8 cellular contexts compared by ENCODE assay signal in genomic region chr17:39208893-39209292, GRCh38. TPM values are rescaled to one million over a fixed set of nuclear protein-coding genes. Genes with fewer than 3 reads are reported as not detected.
DNase-seq lines count a peak whose midpoint lies in the region; ATAC-seq and TF ChIP-seq lines count a peak whose summit lies in the region.

No MANE protein-coding gene starts in this region.

- peak; percentile 12 for DNase-seq in NCI-H82 treated with DMSO at 0.1 percent for 48 hours (lab: John Stamatoyannopoulos, UW; ENCODE audit: unreplicated experiment)
- DNase-seq in right atrium auricular region (ENCODE audit: low spot score), result no peak
- DNase-seq in superior temporal gyrus (ENCODE audit: extremely low spot score), result no peak
- DNase-seq in activated gamma-delta T cell treated with Interleukin-2 at 50 U/mL for 16 hours, result no peak
- DNase-seq in activated T-cell treated with anti-CD3 and anti-CD28 coated beads for 4 hours, result no peak
- DNase-seq in activated CD4-positive, alpha-beta T cell treated with anti-CD3 and anti-CD28 coated beads for 4 hours, result no peak

- H3K9me2 ChIP-seq in DOHH2 (replicated peaks; ENCODE audit: control insufficient read depth, low read length), result no peaks in the 10 kb centered on the region

- H3K4me2 ChIP-seq in DOHH2 (ENCODE audit: low read length), result peak overlapping the region; percentile 86

- H3K4me3 ChIP-seq in DOHH2 (ENCODE audit: low read length) (peak overlapping the region; percentile 73), right atrium auricular region (no peak overlapping the region)

- TF ChIP-seq CTCF in DOHH2 (IDR thresholded peaks at IDR 0.05; ENCODE audit: low read depth, low read length, poor library complexity, severe bottlenecking) (no peak), right atrium auricular region (IDR thresholded peaks at IDR 0.05) (no peak)

- ATAC-seq in GM21390 (IDR thresholded peaks at IDR 0.05; ENCODE audit: unreplicated experiment), result peak; percentile 67

- H3K4me1 ChIP-seq in DOHH2 (ENCODE audit: control insufficient read depth, low read length), result peaks cover 65% of the 10 kb centered on the region
- H3K4me1 ChIP-seq in right atrium auricular region, result peaks cover 0 to 31% of the 10 kb centered on the region in 2 donors

- peaks cover 39% of the 10 kb centered on the region for H3F3A ChIP-seq in DOHH2 (ENCODE audit: control insufficient read depth, insufficient read depth)

- H3K27ac ChIP-seq in DOHH2 (ENCODE audit: low read depth, low read length), result peak overlapping the region; percentile 94
- H3K27ac ChIP-seq in right atrium auricular region, result peak overlapping the region; percentile 58 to 74

- peaks cover 13% of the 10 kb centered on the region for H3K36me3 ChIP-seq in DOHH2 (ENCODE audit: control insufficient read depth, low read length)
- peaks cover 14% of the 10 kb centered on the region for H3K36me3 ChIP-seq in right atrium auricular region

- H3K79me2 ChIP-seq in DOHH2 (ENCODE audit: control insufficient read depth, low read length), result no peaks in the 10 kb centered on the region

- no peaks in the 10 kb centered on the region for H3K9me3 ChIP-seq in DOHH2 (ENCODE audit: control insufficient read depth, insufficient read depth, low read length)
- no peaks in the 10 kb centered on the region for H3K9me3 ChIP-seq in right atrium auricular region

- H3K27me3 ChIP-seq in DOHH2 (ENCODE audit: control insufficient read depth, low read length) (no peaks in the 10 kb centered on the region), right atrium auricular region (no peaks in the 10 kb centered on the region)

- no peaks in the 10 kb centered on the region for H4K20me1 ChIP-seq in DOHH2 (ENCODE audit: control insufficient read depth, insufficient read depth, low read depth, low read length)

RNA-seq across cellular contexts. Expression of gene RPL19, which starts 8.8 kb away (rescaled TPM):
- total RNA-seq in right atrium auricular region, result 1,000 to 10,000 TPM; 1,458 to 1,831 TPM

RNA-seq across cellular contexts. Expression of gene CACNB1, which starts 11.4 kb away (rescaled TPM):
- 10 to 100 TPM in 1 of 2 donors, 1 to 10 TPM in 1; 3.6 to 13.4 TPM for total RNA-seq in right atrium auricular region

RNA-seq across cellular contexts. Expression of gene STAC2, which starts 16.9 kb away (rescaled TPM):
- 1 to 10 TPM in 1 of 2 donors, under 1 TPM in 1; 0.82 to 2.3 TPM for total RNA-seq in right atrium auricular region

RNA-seq across cellular contexts. Expression of gene ARL5C, which starts 42.9 kb away (rescaled TPM):
- total RNA-seq in right atrium auricular region, result not detected

RNA-seq across cellular contexts. Expression of gene PLXDC1, which starts 57.5 kb away (rescaled TPM):
- 1 to 10 TPM; 4.6 to 9.3 TPM for total RNA-seq in right atrium auricular region
